In the genomic region with DNA sequence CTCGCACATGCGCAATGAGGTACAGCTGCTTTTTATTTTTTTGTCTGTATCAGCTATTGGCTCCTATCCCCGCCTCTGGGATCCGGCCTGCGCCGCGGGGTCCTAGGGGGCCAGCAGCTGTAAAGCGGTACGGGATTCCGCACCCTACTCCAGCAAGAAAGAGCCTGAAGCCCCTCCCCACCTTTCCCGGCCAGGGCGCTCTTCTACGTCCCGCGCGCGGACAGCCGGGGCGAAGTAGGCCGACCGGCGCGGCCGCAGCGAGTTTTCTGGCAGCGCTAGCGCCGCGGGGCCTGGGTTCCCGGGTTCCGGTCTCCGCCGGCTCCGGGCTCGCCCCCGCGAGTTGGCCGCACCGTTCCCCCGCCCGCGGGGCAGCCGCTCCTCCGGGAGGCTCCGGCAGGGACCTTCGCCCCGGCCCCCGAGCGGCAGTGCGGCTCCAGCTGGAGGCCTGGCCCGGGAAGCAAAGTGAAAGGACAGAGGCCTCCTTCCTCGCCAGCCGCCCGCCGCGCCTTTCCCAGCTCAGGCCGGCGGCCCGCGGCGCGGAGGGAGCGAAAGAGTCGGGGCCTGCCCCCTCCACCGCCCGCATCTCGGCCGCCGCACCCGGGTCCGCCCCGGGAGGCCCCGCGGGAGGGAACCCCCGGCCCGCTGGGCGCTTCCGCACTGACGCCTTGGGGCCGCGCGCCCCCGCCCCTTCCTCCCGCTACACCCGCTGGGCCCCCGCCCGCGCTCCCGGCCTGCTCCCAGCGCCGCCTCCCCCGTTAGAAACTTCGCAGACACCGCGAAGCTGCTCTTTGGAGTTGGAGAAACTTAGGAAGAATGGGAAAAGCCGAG, we compare ENCODE assay signal across 8 cellular contexts. TPM values are rescaled to one million over a fixed set of nuclear protein-coding genes. Genes with fewer than 3 reads are reported as not detected.
DNase-seq lines count a peak whose midpoint lies in the region; ATAC-seq and TF ChIP-seq lines count a peak whose summit lies in the region.

No MANE protein-coding gene starts in this region.

- no peaks in the 10 kb centered on the region for H3K9me3 ChIP-seq in left lung

- no peaks in the 10 kb centered on the region for H3K9me3 Mint-ChIP-seq in stimulated activated memory B cell treated with anti-CD40 and anti-IgM and Interleukin-4, amounts not matched to agents 10 μg/mL and 1 μg/mL and 100 μg/mL, for 72 hours

- POLR2A ChIA-PET in GM10248 (lab: Yijun Ruan, JAX) = interaction anchor here (1.0 kb wide), 1 partner anchor 25 kb away, joined by 5 read pairs; the partner anchor contains the start of gene COMMD3

- TF ChIP-seq CTCF in 22Rv1 (IDR thresholded peaks at IDR 0.05) = no peak
- TF ChIP-seq CTCF in GM10248 (IDR thresholded peaks at IDR 0.05; ENCODE audit: control extremely low read depth, extremely low read depth, low read depth, missing control alignments) = no peak
- no peak for TF ChIP-seq CTCF in WI38 (IDR thresholded peaks at IDR 0.05; ENCODE audit: low read depth, low read length)
- no peak for TF ChIP-seq CTCF in left lung (IDR thresholded peaks at IDR 0.05)

- peaks cover 35% of the 10 kb centered on the region for H3K4me1 Mint-ChIP-seq in stimulated activated memory B cell treated with anti-CD40 and anti-IgM and Interleukin-4, amounts not matched to agents 10 μg/mL and 1 μg/mL and 100 μg/mL, for 72 hours

- ATAC-seq in HG02623 (IDR thresholded peaks at IDR 0.05; ENCODE audit: unreplicated experiment) = peak; percentile 44
- ATAC-seq in left lung = peak; percentile 84
- ATAC-seq in stimulated activated memory B cell treated with anti-CD40 and anti-IgM and Interleukin-4, amounts not matched to agents 10 μg/mL and 1 μg/mL and 100 μg/mL, for 72 hours = peak; percentile 84

- intact Hi-C loops in left lung (cut with DNase I) = no loop called here

- H3K27me3 ChIP-seq in left lung = peaks cover 88 to 91% of the 10 kb centered on the region in 2 donors

- H3K27me3 Mint-ChIP-seq in stimulated activated memory B cell treated with anti-CD40 and anti-IgM and Interleukin-4, amounts not matched to agents 10 μg/mL and 1 μg/mL and 100 μg/mL, for 72 hours = peaks cover 56% of the 10 kb centered on the region

- H3K36me3 Mint-ChIP-seq in stimulated activated memory B cell treated with anti-CD40 and anti-IgM and Interleukin-4, amounts not matched to agents 10 μg/mL and 1 μg/mL and 100 μg/mL, for 72 hours = no peaks in the 10 kb centered on the region

- H3K27ac Mint-ChIP-seq in stimulated activated memory B cell treated with anti-CD40 and anti-IgM and Interleukin-4, amounts not matched to agents 10 μg/mL and 1 μg/mL and 100 μg/mL, for 72 hours = peak overlapping the region; percentile 84

- DNase-seq in GM10248 (ENCODE audit: extremely low spot score) (peak; percentile 73), NCI-H1092 (lab: John Stamatoyannopoulos, UW) (peak; percentile 55), dermis blood vessel endothelial cell (peak; percentile 85), left lung (peak; percentile 74 to 92)

- CTCF ChIA-PET in GM10248 (lab: Yijun Ruan, JAX) = interaction anchor here (1.0 to 2.2 kb wide), 2 partner anchors 21 to 81 kb away, joined by 3 to 6 read pairs; no protein-coding TSS in a partner anchor

- H3K4me1 ChIP-seq in left lung = peaks cover 14 to 35% of the 10 kb centered on the region in 2 donors

- no peaks in the 10 kb centered on the region for H3K36me3 ChIP-seq in left lung

- peak overlapping the region; percentile 76 for H3K4me3 ChIP-seq in WI38 (ENCODE audit: low read depth, low read length)
- H3K4me3 ChIP-seq in left lung = peak overlapping the region; percentile 68 to 75

- H3K4me3 Mint-ChIP-seq in stimulated activated memory B cell treated with anti-CD40 and anti-IgM and Interleukin-4, amounts not matched to agents 10 μg/mL and 1 μg/mL and 100 μg/mL, for 72 hours = peak overlapping the region; percentile 89

- H3K27ac ChIP-seq in 22Rv1 (peak overlapping the region; percentile 74), left lung (peak overlapping the region; percentile 93 to 95)

RNA-seq across cellular contexts. Expression of gene SPAG6, which starts 4.7 kb away (rescaled TPM):
- total RNA-seq in dermis blood vessel endothelial cell (not detected in 2 replicates), left lung (1 to 10 TPM in 1 of 2 donors, not detected in 1; 6.4 TPM)

RNA-seq across cellular contexts. Expression of gene BMI1, which starts 19.7 kb away (rescaled TPM):
- total RNA-seq in dermis blood vessel endothelial cell (40.1 and 49.4 TPM in 2 replicates), left lung (10 to 100 TPM; 42.3 to 47.5 TPM)

RNA-seq across cellular contexts. Expression of gene COMMD3, which starts 24.4 kb away (rescaled TPM):
- 29.3 and 40.0 TPM in 2 replicates for total RNA-seq in dermis blood vessel endothelial cell
- 10 to 100 TPM; 54.3 to 55.0 TPM for total RNA-seq in left lung

Comparison
In these comparisons a context has a peak if more than half of its experiments do, and no peak if none do; other contexts are left out.
1. Peak in every context shown above with its lines: DNase-seq, ATAC-seq, H3K4me3 ChIP-seq and H3K27ac ChIP-seq.